In genomic region chr9:129398901-129399300, GRCh38 we compare ENCODE assay signal across 13 cellular contexts.
"Had no signal": no experiment of that assay in that cellular context is flagged by ENCODE, and none has a peak within 500 bp of the region (broad histone marks: within the 10 kb centered on the region; RNA-seq: fewer than 3 reads in every experiment).

No MANE protein-coding gene starts in this region.

- H3K4me3 ChIP-seq: dorsolateral prefrontal cortex, tibial nerve had no signal

- H3K27ac ChIP-seq: tibial nerve had no signal

- ATAC-seq: activated CD8-positive, alpha-beta T cell treated with anti-CD3 and anti-CD28 coated beads for 36 hours; activated T-cell treated with anti-CD3 and anti-CD28 coated beads, Interleukin-2, amount 50 U/mL, for 72 hours had no signal

- H3K27me3 ChIP-seq: dorsolateral prefrontal cortex, tibial nerve had no signal

- H3K36me3 ChIP-seq: tibial nerve had no signal

- DNase-seq: activated B cell treated with CpG ODN at 0.5 μM for 24 hours; activated CD4-positive, alpha-beta T cell treated with anti-CD3 and anti-CD28 coated beads for 48 hours; activated CD8-positive, alpha-beta T cell treated with anti-CD3 and anti-CD28 coated beads for 36 hours; activated gamma-delta T cell; activated T-cell treated with anti-CD3 and anti-CD28 coated beads, Interleukin-2, amount 50 U/mL, for 72 hours; nephron progenitor cell; stimulated activated CD4-positive, alpha-beta T cell treated with anti-CD3 and anti-CD28 coated beads, Interleukin-15, amount 100 ng/mL, for 24 hours; stimulated activated CD4-positive, alpha-beta T cell treated with anti-CD3 and anti-CD28 coated beads, Interleukin-4, amount 100 ng/mL, for 24 hours; stimulated activated naive CD4-positive, alpha-beta T cell; substantia nigra; SW 1271 had no signal

- H3K9me3 ChIP-seq: tibial nerve had no signal
